In genomic region chr17:8922451-8922850, GRCh38 we compare ENCODE assay signal across 10 cellular contexts. TPM values are rescaled to one million over a fixed set of nuclear protein-coding genes. Genes with fewer than 3 reads are reported as not detected.
A peak's percentile ranks its signal among the peaks of the same experiment; 100 is the strongest.
DNase-seq lines count a peak whose midpoint lies in the region; ATAC-seq and TF ChIP-seq lines count a peak whose summit lies in the region.
"Had no signal": no experiment of that assay in that cellular context is flagged by ENCODE, and none has a peak within 500 bp of the region (broad histone marks: within the 10 kb centered on the region; RNA-seq: fewer than 3 reads in every experiment).

No MANE protein-coding gene starts in this region.

- peak; percentile 43 for DNase-seq in activated CD4-positive, alpha-beta T cell treated with anti-CD3 and anti-CD28 coated beads, Interleukin-2, amount 10 ng/mL, durations not matched to agents 24 days and 14 days
- no peak for DNase-seq in activated CD4-positive, alpha-beta T cell treated with anti-CD3 and anti-CD28 coated beads for 4 hours
- DNase-seq in activated CD8-positive, alpha-beta T cell treated with anti-CD3 and anti-CD28 coated beads, Interleukin-2, amount 10 ng/mL, durations not matched to agents 7 days and 5 days = no peak
- DNase-seq in left ventricle myocardium superior = no peak
- DNase-seq in substantia nigra (lab: John Stamatoyannopoulos, UW) = no peak
- no peak for DNase-seq in C1 segment of cervical spinal cord (lab: John Stamatoyannopoulos, UW)
- no peak for DNase-seq in NCI-H524 (lab: John Stamatoyannopoulos, UW)
- DNase-seq in type B pancreatic cell (ENCODE audit: extremely low spot score, unreplicated experiment) = no peak
- DNase-seq: NCI-H748 treated with DMSO at 0.1 percent for 48 hours had no signal

- H3K9me3 Mint-ChIP-seq in activated CD4-positive, alpha-beta T cell treated with anti-CD3 and anti-CD28 coated beads, Interleukin-2, amount 10 ng/mL, durations not matched to agents 24 days and 14 days = peaks cover 7% of the 10 kb centered on the region
- peaks cover 10% of the 10 kb centered on the region for H3K9me3 Mint-ChIP-seq in activated CD8-positive, alpha-beta T cell treated with anti-CD3 and anti-CD28 coated beads, Interleukin-2, amount 10 ng/mL, durations not matched to agents 7 days and 5 days (ENCODE audit: insufficient read depth)
- H3K9me3 Mint-ChIP-seq in type B pancreatic cell = no peaks in the 10 kb centered on the region

- intact Hi-C loops in activated CD4-positive, alpha-beta T cell treated with anti-CD3 and anti-CD28 coated beads, Interleukin-2, amount 10 ng/mL, durations not matched to agents 24 days and 14 days (cut with micrococcal nuclease) = loop anchor here (1.0 kb wide), 3 partner anchors 13 to 34 kb away; no protein-coding TSS in a partner anchor
- intact Hi-C loops in left ventricle myocardium superior (cut with micrococcal nuclease) = no loop called here

- H3K27me3 Mint-ChIP-seq in activated CD4-positive, alpha-beta T cell treated with anti-CD3 and anti-CD28 coated beads, Interleukin-2, amount 10 ng/mL, durations not matched to agents 24 days and 14 days = no peaks in the 10 kb centered on the region
- no peaks in the 10 kb centered on the region for H3K27me3 Mint-ChIP-seq in activated CD8-positive, alpha-beta T cell treated with anti-CD3 and anti-CD28 coated beads, Interleukin-2, amount 10 ng/mL, durations not matched to agents 7 days and 5 days (ENCODE audit: low read depth)
- peaks cover 10% of the 10 kb centered on the region for H3K27me3 Mint-ChIP-seq in type B pancreatic cell
- H3K27me3 Mint-ChIP-seq: B cell had no signal

- H3K36me3 Mint-ChIP-seq in activated CD4-positive, alpha-beta T cell treated with anti-CD3 and anti-CD28 coated beads, Interleukin-2, amount 10 ng/mL, durations not matched to agents 24 days and 14 days (ENCODE audit: low read depth) = peaks cover 48% of the 10 kb centered on the region
- peaks cover 54% of the 10 kb centered on the region for H3K36me3 Mint-ChIP-seq in activated CD8-positive, alpha-beta T cell treated with anti-CD3 and anti-CD28 coated beads, Interleukin-2, amount 10 ng/mL, durations not matched to agents 7 days and 5 days (ENCODE audit: low read depth)
- H3K36me3 Mint-ChIP-seq in type B pancreatic cell = no peaks in the 10 kb centered on the region

- peaks cover 10% of the 10 kb centered on the region for H3K4me1 Mint-ChIP-seq in activated CD4-positive, alpha-beta T cell treated with anti-CD3 and anti-CD28 coated beads, Interleukin-2, amount 10 ng/mL, durations not matched to agents 24 days and 14 days
- H3K4me1 Mint-ChIP-seq in activated CD8-positive, alpha-beta T cell treated with anti-CD3 and anti-CD28 coated beads, Interleukin-2, amount 10 ng/mL, durations not matched to agents 7 days and 5 days (ENCODE audit: low read depth) = peaks cover 18% of the 10 kb centered on the region
- H3K4me1 Mint-ChIP-seq in type B pancreatic cell (ENCODE audit: unreplicated experiment) = no peaks in the 10 kb centered on the region

- H3K27ac ChIP-seq in substantia nigra (ENCODE audit: low read depth, low read length, poor library complexity, severe bottlenecking) = peak overlapping the region; percentile 69

- no peak for TF ChIP-seq CTCF in type B pancreatic cell (conservative IDR thresholded peaks at IDR 0.05)

- ATAC-seq in activated CD8-positive, alpha-beta T cell treated with anti-CD3 and anti-CD28 coated beads, Interleukin-2, amount 10 ng/mL, durations not matched to agents 7 days and 5 days = no peak
- ATAC-seq in left ventricle myocardium superior = peak; percentile 89

- CTCF ChIA-PET in activated CD8-positive, alpha-beta T cell treated with anti-CD3 and anti-CD28 coated beads, Interleukin-2, amount 10 ng/mL, durations not matched to agents 7 days and 5 days (lab: Charles Lee) = interaction anchor here (0.8 to 1.1 kb wide), 3 partner anchors 15 to 76 kb away, joined by 3 to 4 read pairs (median 3); no protein-coding TSS in a partner anchor

- peak overlapping the region; percentile 43 for H3K4me3 Mint-ChIP-seq in activated CD4-positive, alpha-beta T cell treated with anti-CD3 and anti-CD28 coated beads, Interleukin-2, amount 10 ng/mL, durations not matched to agents 24 days and 14 days
- H3K4me3 Mint-ChIP-seq in activated CD8-positive, alpha-beta T cell treated with anti-CD3 and anti-CD28 coated beads, Interleukin-2, amount 10 ng/mL, durations not matched to agents 7 days and 5 days = no peak overlapping the region
- H3K4me3 Mint-ChIP-seq in type B pancreatic cell = no peak overlapping the region
- H3K4me3 Mint-ChIP-seq: B cell had no signal

- POLR2A ChIA-PET in activated CD8-positive, alpha-beta T cell treated with anti-CD3 and anti-CD28 coated beads, Interleukin-2, amount 10 ng/mL, durations not matched to agents 7 days and 5 days (lab: Charles Lee) = no interaction called here

- H3K27ac Mint-ChIP-seq in activated CD4-positive, alpha-beta T cell treated with anti-CD3 and anti-CD28 coated beads, Interleukin-2, amount 10 ng/mL, durations not matched to agents 24 days and 14 days = peak overlapping the region; percentile 90
- peak overlapping the region; percentile 7 for H3K27ac Mint-ChIP-seq in activated CD8-positive, alpha-beta T cell treated with anti-CD3 and anti-CD28 coated beads, Interleukin-2, amount 10 ng/mL, durations not matched to agents 7 days and 5 days
- no peak overlapping the region for H3K27ac Mint-ChIP-seq in type B pancreatic cell
- H3K27ac Mint-ChIP-seq: B cell had no signal

RNA-seq across cellular contexts. Expression of gene PIK3R5, which starts 43.1 kb away (rescaled TPM):
- total RNA-seq in activated CD4-positive, alpha-beta T cell treated with anti-CD3 and anti-CD28 coated beads, Interleukin-2, amount 10 ng/mL, durations not matched to agents 24 days and 14 days = 32.6 and 36.8 TPM in 2 replicates
- 10 to 100 TPM; 73.9 to 77.9 TPM for total RNA-seq in activated CD8-positive, alpha-beta T cell treated with anti-CD3 and anti-CD28 coated beads, Interleukin-2, amount 10 ng/mL, durations not matched to agents 7 days and 5 days
- total RNA-seq in left ventricle myocardium superior (2.5 TPM), type B pancreatic cell (ENCODE audit: low replicate concordance) (0.29 TPM in 2 replicates)

RNA-seq across cellular contexts. Expression of gene PIK3R6, which starts 55.0 kb away (rescaled TPM):
- 3.7 and 4.5 TPM in 2 replicates for total RNA-seq in activated CD4-positive, alpha-beta T cell treated with anti-CD3 and anti-CD28 coated beads, Interleukin-2, amount 10 ng/mL, durations not matched to agents 24 days and 14 days
- total RNA-seq in activated CD8-positive, alpha-beta T cell treated with anti-CD3 and anti-CD28 coated beads, Interleukin-2, amount 10 ng/mL, durations not matched to agents 7 days and 5 days = 10 to 100 TPM; 18.3 to 20.7 TPM
- total RNA-seq in left ventricle myocardium superior (1.4 TPM), type B pancreatic cell (ENCODE audit: low replicate concordance) (not detected in 2 replicates)
